In the genomic region with DNA sequence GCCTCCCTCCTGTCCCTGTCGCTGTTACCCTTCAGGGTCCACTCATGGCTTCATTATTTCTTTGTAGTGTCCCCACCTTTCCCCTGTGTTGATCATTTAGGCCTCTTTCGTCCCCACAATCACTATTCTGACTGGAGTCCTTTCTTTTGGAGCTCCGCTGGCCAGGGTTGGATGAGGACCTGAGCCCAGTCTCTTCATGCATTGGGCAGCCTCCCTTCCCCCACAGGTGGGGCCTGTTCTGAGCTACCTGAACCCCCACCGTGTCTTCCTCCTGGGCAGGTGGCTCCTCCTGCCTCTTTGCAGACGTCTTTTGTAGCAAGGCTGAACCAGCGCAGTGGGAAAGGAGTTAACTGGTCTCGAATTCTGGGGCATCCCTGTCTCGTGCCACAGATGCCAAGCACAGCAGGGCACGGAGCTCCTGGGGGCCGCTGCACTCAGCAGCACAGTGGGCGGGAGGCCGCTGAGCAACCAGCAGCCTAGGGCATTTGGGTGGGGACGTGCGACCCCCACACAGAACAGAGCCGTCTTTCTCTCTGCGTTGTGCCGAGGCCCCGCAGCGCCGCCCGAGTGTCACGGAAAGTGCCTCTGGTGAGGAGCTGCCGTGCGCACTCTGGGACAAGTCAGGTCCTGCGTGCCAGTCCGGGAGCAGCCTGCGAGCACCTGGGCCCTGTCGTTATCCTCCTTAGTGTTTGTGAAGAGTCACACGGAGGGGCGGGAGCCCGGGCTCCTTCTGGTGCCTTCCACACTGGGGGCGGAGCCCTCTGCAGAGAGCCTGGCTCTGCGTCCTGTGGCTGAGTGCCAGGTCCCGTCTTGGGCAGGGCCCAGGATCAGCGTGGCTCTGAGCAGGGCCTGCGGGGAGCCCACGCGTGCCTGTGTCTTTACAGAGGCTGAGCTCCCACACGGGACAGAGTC, we compare ENCODE assay signal across 8 cellular contexts.
A peak's percentile ranks its signal among the peaks of the same experiment; 100 is the strongest.
DNase-seq lines count a peak whose midpoint lies in the region; ATAC-seq and TF ChIP-seq lines count a peak whose summit lies in the region.

No MANE protein-coding gene starts in this region.

- H3K9me3 ChIP-seq in CD8-positive, alpha-beta memory T cell (ENCODE audit: low read length) = no peaks in the 10 kb centered on the region
- H3K9me3 ChIP-seq in OCI-LY1 (ENCODE audit: low read length) = no peaks in the 10 kb centered on the region

- TF ChIP-seq CTCF in OCI-LY1 (IDR thresholded peaks at IDR 0.05; ENCODE audit: low read length) = no peak
- TF ChIP-seq CTCF in fibroblast of pulmonary artery (IDR thresholded peaks at IDR 0.05; ENCODE audit: low read length, missing control alignments) = no peak

- H3K27me3 Mint-ChIP-seq in CD8-positive, alpha-beta memory T cell = no peaks in the 10 kb centered on the region

- no peaks in the 10 kb centered on the region for H3K9me2 ChIP-seq in OCI-LY1 (ENCODE audit: low read depth, low read length)

- no peak overlapping the region for H3K27ac ChIP-seq in CD8-positive, alpha-beta memory T cell (ENCODE audit: low read depth, low read length)
- peak overlapping the region; percentile 83 for H3K27ac ChIP-seq in OCI-LY1 (ENCODE audit: low read depth, low read length, poor library complexity, severe bottlenecking)

- H4K20me1 ChIP-seq in OCI-LY1 (ENCODE audit: insufficient read depth, low read length) = no peaks in the 10 kb centered on the region

- H2AFZ ChIP-seq in OCI-LY1 (ENCODE audit: low read length) = no peak overlapping the region

- H3K79me2 ChIP-seq in OCI-LY1 (ENCODE audit: insufficient read depth, low read length) = no peaks in the 10 kb centered on the region

- peak overlapping the region in 4 of 7 donors; percentile 50 to 76 (median 62) for H3K4me3 Mint-ChIP-seq in CD8-positive, alpha-beta memory T cell

- POLR2A ChIA-PET in CD8-positive, alpha-beta memory T cell (lab: Charles Lee) = no interaction called here

- peak overlapping the region in 4 of 8 donors; percentile 63 to 90 (median 81) for H3K27ac Mint-ChIP-seq in CD8-positive, alpha-beta memory T cell

- peak in 1 of 5 donors; percentile 45 for DNase-seq in CD8-positive, alpha-beta memory T cell
- DNase-seq in fibroblast of pulmonary artery (ENCODE audit: low read depth) = peak; percentile 41
- DNase-seq in pons (ENCODE audit: low spot score) = peak; percentile 32
- DNase-seq in NCI-H1930 (lab: John Stamatoyannopoulos, UW) = no peak
- DNase-seq in HCEC 1CT = no peak

- H3K4me2 ChIP-seq in OCI-LY1 (ENCODE audit: low read length) = peak overlapping the region; percentile 18; the same call in 1 of the 2 replicates

- peaks cover 11% of the 10 kb centered on the region for H3F3A ChIP-seq in OCI-LY1 (ENCODE audit: insufficient read depth, low read length)

- H3K4me3 ChIP-seq in CD8-positive, alpha-beta memory T cell (ENCODE audit: low read length) = no peak overlapping the region
- no peak overlapping the region for H3K4me3 ChIP-seq in OCI-LY1 (ENCODE audit: low read depth, low read length, poor library complexity, severe bottlenecking)
- H3K4me3 ChIP-seq in fibroblast of pulmonary artery (replicated peaks; ENCODE audit: low read depth, low read length) = no peak overlapping the region

- peaks cover 43% of the 10 kb centered on the region for H3K4me1 ChIP-seq in CD8-positive, alpha-beta memory T cell (ENCODE audit: insufficient read depth, low read length)
- peaks cover 82% of the 10 kb centered on the region for H3K4me1 ChIP-seq in OCI-LY1 (ENCODE audit: insufficient read depth, low read length, severe bottlenecking)

- peak overlapping the region; percentile 33; the same call in 1 of the 2 replicates for H3K9ac ChIP-seq in OCI-LY1 (ENCODE audit: low read length)

- CTCF ChIA-PET in CD8-positive, alpha-beta memory T cell (lab: Charles Lee) = interaction anchor here (7.6 kb wide), 1 partner anchor 144 kb away, joined by 105 read pairs; no protein-coding TSS in a partner anchor

- ATAC-seq in HG02678 (IDR thresholded peaks at IDR 0.05; ENCODE audit: unreplicated experiment) (no peak), HG03139 (IDR thresholded peaks at IDR 0.05; ENCODE audit: unreplicated experiment) (no peak)

- H3K4me1 Mint-ChIP-seq in CD8-positive, alpha-beta memory T cell = peaks cover 35 to 52% (median 43%) of the 10 kb centered on the region in 3 donors

- H3K36me3 ChIP-seq in CD8-positive, alpha-beta memory T cell (ENCODE audit: insufficient read depth, low read length) = peaks cover 5% of the 10 kb centered on the region
- peaks cover 42% of the 10 kb centered on the region for H3K36me3 ChIP-seq in OCI-LY1 (ENCODE audit: insufficient read depth, low read length)

- H3K27me3 ChIP-seq in CD8-positive, alpha-beta memory T cell (ENCODE audit: insufficient read depth, low read length, poor library complexity, severe bottlenecking) = no peaks in the 10 kb centered on the region
- no peaks in the 10 kb centered on the region for H3K27me3 ChIP-seq in OCI-LY1 (ENCODE audit: insufficient read depth, low read length)

- peaks cover 0 to 30% (median 5%) of the 10 kb centered on the region in 3 donors for H3K36me3 Mint-ChIP-seq in CD8-positive, alpha-beta memory T cell

- H3K9me3 Mint-ChIP-seq in CD8-positive, alpha-beta memory T cell = no peaks in the 10 kb centered on the region

Comparison
In these comparisons a context has a peak if more than half of its experiments do, and no peak if none do; other contexts are left out.
1. DNase-seq: peak in fibroblast of pulmonary artery (single experiment) and pons (single experiment); none in NCI-H1930 (0 of 2) and HCEC 1CT (single experiment).